Comparison of ENCODE assay signal across 10 cellular contexts in the genomic region with DNA sequence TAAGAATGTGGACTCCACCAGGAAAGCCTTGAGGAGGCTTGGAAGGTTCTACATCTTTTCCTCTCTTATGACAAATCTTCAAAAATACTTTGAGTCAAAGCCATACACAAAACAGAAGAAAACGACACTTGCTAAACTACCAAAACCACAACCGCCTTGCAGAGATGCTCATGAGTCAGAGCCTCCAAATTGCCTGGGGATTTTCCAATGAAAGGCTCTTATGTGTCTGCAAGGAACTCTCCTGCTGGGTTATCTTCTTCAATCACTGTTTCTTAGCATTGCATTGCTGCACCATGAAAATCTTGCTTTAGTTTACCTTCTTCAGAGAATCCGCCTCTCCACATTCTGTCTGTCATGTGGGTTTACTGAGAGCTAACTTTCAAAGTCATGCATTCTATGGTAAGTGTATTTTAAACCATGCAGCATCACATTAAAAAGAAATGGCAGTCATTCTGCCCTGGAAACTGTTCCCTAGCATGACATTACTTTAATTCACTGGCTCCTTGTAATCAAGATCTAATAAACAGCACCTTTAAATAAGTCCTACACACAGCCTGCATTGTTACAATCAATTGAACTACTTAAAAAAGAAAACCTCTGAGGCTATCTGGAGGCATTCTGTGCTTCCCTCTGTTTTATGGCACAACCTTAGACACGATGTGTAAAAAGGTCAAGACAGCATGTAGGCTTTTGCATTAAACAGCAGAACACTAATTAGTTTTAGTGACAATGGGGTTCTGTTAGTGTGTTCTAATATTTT.
DNase-seq lines count a peak whose midpoint lies in the region; ATAC-seq and TF ChIP-seq lines count a peak whose summit lies in the region.
"Had no signal": no experiment of that assay in that cellular context is flagged by ENCODE, and none has a peak within 500 bp of the region (broad histone marks: within the 10 kb centered on the region; RNA-seq: fewer than 3 reads in every experiment).

No MANE protein-coding gene starts in this region.

- intact Hi-C loops in activated T-helper 1 cell treated with anti-CD3 and anti-CD28 coated beads, Interleukin-12 subunit alpha, Interleukin-12 subunit beta, Interleukin-2, Interleukin-4 antibody, amounts not matched to agents 30 ng/mL and 10 ng/mL and 1 ng/mL, durations not matched to agents 14 hours and 24 hours and 36 hours (cut with micrococcal nuclease): no loop called here
- intact Hi-C loops in lower lobe of right lung (cut with DNase I): no loop called here

- no peak overlapping the region for H3K27ac ChIP-seq in mesendoderm (ENCODE audit: low read depth, low read length)
- H3K27ac ChIP-seq in lower lobe of right lung: no peak overlapping the region
- H3K27ac ChIP-seq: body of pancreas had no signal

- no peak overlapping the region for H3K56ac ChIP-seq in mesendoderm (ENCODE audit: low read length)

- no peak overlapping the region for H3K4me2 ChIP-seq in mesendoderm (ENCODE audit: low read length)

- H3K18ac ChIP-seq in mesendoderm (ENCODE audit: low read length): peak overlapping the region; percentile 80

- H3K27me3 Mint-ChIP-seq in activated T-helper 1 cell treated with anti-CD3 and anti-CD28 coated beads, Interleukin-12 subunit alpha, Interleukin-12 subunit beta, Interleukin-2, Interleukin-4 antibody, amounts not matched to agents 30 ng/mL and 10 ng/mL and 1 ng/mL, durations not matched to agents 14 hours and 24 hours and 36 hours (ENCODE audit: insufficient read depth): peaks cover 5% of the 10 kb centered on the region

- H3K4me1 ChIP-seq in mesendoderm (ENCODE audit: control insufficient read depth, low read depth, low read length): peaks cover 5% of the 10 kb centered on the region
- H3K4me1 ChIP-seq in lower lobe of right lung: no peaks in the 10 kb centered on the region
- H3K4me1 ChIP-seq: body of pancreas had no signal

- no peak overlapping the region for H3K27ac Mint-ChIP-seq in activated T-helper 1 cell treated with anti-CD3 and anti-CD28 coated beads, Interleukin-12 subunit alpha, Interleukin-12 subunit beta, Interleukin-2, Interleukin-4 antibody, amounts not matched to agents 30 ng/mL and 10 ng/mL and 1 ng/mL, durations not matched to agents 14 hours and 24 hours and 36 hours

- H2BK15ac ChIP-seq in mesendoderm (replicated peaks; ENCODE audit: low read depth): peak overlapping the region; percentile 6

- no peak overlapping the region for H3K9ac ChIP-seq in mesendoderm (ENCODE audit: low read length)

- H3K36me3 Mint-ChIP-seq in activated T-helper 1 cell treated with anti-CD3 and anti-CD28 coated beads, Interleukin-12 subunit alpha, Interleukin-12 subunit beta, Interleukin-2, Interleukin-4 antibody, amounts not matched to agents 30 ng/mL and 10 ng/mL and 1 ng/mL, durations not matched to agents 14 hours and 24 hours and 36 hours (ENCODE audit: low read depth): no peaks in the 10 kb centered on the region

- H3K9me3 ChIP-seq in lower lobe of right lung: no peaks in the 10 kb centered on the region
- H3K9me3 ChIP-seq: body of pancreas had no signal

- H3K79me1 ChIP-seq in mesendoderm (ENCODE audit: low read length): no peaks in the 10 kb centered on the region

- in situ Hi-C loops in GM13977 (cut with MboI; ENCODE audit: low pct_unique_long_range_greater_than_20kb, low sequenced_read_pairs, unreplicated experiment): no loop called here

- WGBS in mesendoderm (ENCODE audit: extremely low coverage, insufficient coverage, low lambda C conversion rate): no CpG with 5 or more reads among the region's 4 CpGs

- H2AK5ac ChIP-seq in mesendoderm (ENCODE audit: low read length): no peak overlapping the region

- no peak overlapping the region for H3K4me3 Mint-ChIP-seq in activated T-helper 1 cell treated with anti-CD3 and anti-CD28 coated beads, Interleukin-12 subunit alpha, Interleukin-12 subunit beta, Interleukin-2, Interleukin-4 antibody, amounts not matched to agents 30 ng/mL and 10 ng/mL and 1 ng/mL, durations not matched to agents 14 hours and 24 hours and 36 hours

- H3K36me3 ChIP-seq in mesendoderm (ENCODE audit: control insufficient read depth, insufficient read depth, low read length) (no peaks in the 10 kb centered on the region), lower lobe of right lung (no peaks in the 10 kb centered on the region)

- no peak overlapping the region for H3K4me3 ChIP-seq in mesendoderm (ENCODE audit: low read length)
- H3K4me3 ChIP-seq in lower lobe of right lung: no peak overlapping the region
- H3K4me3 ChIP-seq: body of pancreas had no signal

- H4K5ac ChIP-seq in mesendoderm (ENCODE audit: low read length): no peak overlapping the region

- peak; percentile 54 for ATAC-seq in HG02973 (IDR thresholded peaks at IDR 0.05; ENCODE audit: unreplicated experiment)
- no peak for ATAC-seq in GM21367 (IDR thresholded peaks at IDR 0.05; ENCODE audit: unreplicated experiment)
- no peak for ATAC-seq in HG03378 (IDR thresholded peaks at IDR 0.05; ENCODE audit: unreplicated experiment)
- no peak for ATAC-seq in lower lobe of right lung
- ATAC-seq: body of pancreas had no signal

- H3K4me1 Mint-ChIP-seq in activated T-helper 1 cell treated with anti-CD3 and anti-CD28 coated beads, Interleukin-12 subunit alpha, Interleukin-12 subunit beta, Interleukin-2, Interleukin-4 antibody, amounts not matched to agents 30 ng/mL and 10 ng/mL and 1 ng/mL, durations not matched to agents 14 hours and 24 hours and 36 hours (ENCODE audit: low read depth): no peaks in the 10 kb centered on the region

- no peak overlapping the region for H2BK5ac ChIP-seq in mesendoderm (ENCODE audit: low read length)

- H3K9me3 Mint-ChIP-seq in activated T-helper 1 cell treated with anti-CD3 and anti-CD28 coated beads, Interleukin-12 subunit alpha, Interleukin-12 subunit beta, Interleukin-2, Interleukin-4 antibody, amounts not matched to agents 30 ng/mL and 10 ng/mL and 1 ng/mL, durations not matched to agents 14 hours and 24 hours and 36 hours: no peaks in the 10 kb centered on the region

- DNase-seq in GM13977 (ENCODE audit: low spot score): peak; percentile 3
- DNase-seq in activated T-helper 1 cell treated with anti-CD3 and anti-CD28 coated beads, Interleukin-12 subunit alpha, Interleukin-12 subunit beta, Interleukin-2, Interleukin-4 antibody, amounts not matched to agents 30 ng/mL and 10 ng/mL and 1 ng/mL, durations not matched to agents 14 hours and 24 hours and 36 hours (ENCODE audit: low spot score): peak; percentile 2
- DNase-seq in mesendoderm: peak; percentile 87
- DNase-seq in activated gamma-delta T cell (lab: John Stamatoyannopoulos, UW): no peak
- DNase-seq in lower lobe of right lung: no peak
- DNase-seq: nucleus accumbens had no signal

- H2BK120ac ChIP-seq in mesendoderm (ENCODE audit: low read depth, low read length): peak overlapping the region; percentile 39

- H3K23ac ChIP-seq in mesendoderm (ENCODE audit: low read length): no peak overlapping the region

- no peak overlapping the region for H4K8ac ChIP-seq in mesendoderm (ENCODE audit: low read depth, low read length)

- H3K27me3 ChIP-seq in mesendoderm (ENCODE audit: insufficient read depth, low read length, poor library complexity): no peaks in the 10 kb centered on the region
- no peaks in the 10 kb centered on the region for H3K27me3 ChIP-seq in lower lobe of right lung (ENCODE audit: low read depth)
- H3K27me3 ChIP-seq: body of pancreas had no signal

- TF ChIP-seq CTCF in GM13977 (IDR thresholded peaks at IDR 0.05; ENCODE audit: extremely low read depth, insufficient read depth, missing control alignments) (no peak), lower lobe of right lung (IDR thresholded peaks at IDR 0.05) (no peak)

- no peaks in the 10 kb centered on the region for H3K79me2 ChIP-seq in mesendoderm (ENCODE audit: control insufficient read depth, insufficient read depth, low read length)

- H3K4ac ChIP-seq in mesendoderm (ENCODE audit: low read depth, low read length): no peak overlapping the region

Comparison
In these comparisons a context has a peak if more than half of its experiments do, and no peak if none do; other contexts are left out.
1. DNase-seq: peak in GM13977 (single experiment), activated T-helper 1 cell treated with anti-CD3 and anti-CD28 coated beads, Interleukin-12 subunit alpha, Interleukin-12 subunit beta, Interleukin-2, Interleukin-4 antibody, amounts not matched to agents 30 ng/mL and 10 ng/mL and 1 ng/mL, durations not matched to agents 14 hours and 24 hours and 36 hours (single experiment) and mesendoderm (single experiment); none in activated gamma-delta T cell (single experiment) and lower lobe of right lung (single experiment).